9 cellular contexts compared by ENCODE assay signal in the genomic region with DNA sequence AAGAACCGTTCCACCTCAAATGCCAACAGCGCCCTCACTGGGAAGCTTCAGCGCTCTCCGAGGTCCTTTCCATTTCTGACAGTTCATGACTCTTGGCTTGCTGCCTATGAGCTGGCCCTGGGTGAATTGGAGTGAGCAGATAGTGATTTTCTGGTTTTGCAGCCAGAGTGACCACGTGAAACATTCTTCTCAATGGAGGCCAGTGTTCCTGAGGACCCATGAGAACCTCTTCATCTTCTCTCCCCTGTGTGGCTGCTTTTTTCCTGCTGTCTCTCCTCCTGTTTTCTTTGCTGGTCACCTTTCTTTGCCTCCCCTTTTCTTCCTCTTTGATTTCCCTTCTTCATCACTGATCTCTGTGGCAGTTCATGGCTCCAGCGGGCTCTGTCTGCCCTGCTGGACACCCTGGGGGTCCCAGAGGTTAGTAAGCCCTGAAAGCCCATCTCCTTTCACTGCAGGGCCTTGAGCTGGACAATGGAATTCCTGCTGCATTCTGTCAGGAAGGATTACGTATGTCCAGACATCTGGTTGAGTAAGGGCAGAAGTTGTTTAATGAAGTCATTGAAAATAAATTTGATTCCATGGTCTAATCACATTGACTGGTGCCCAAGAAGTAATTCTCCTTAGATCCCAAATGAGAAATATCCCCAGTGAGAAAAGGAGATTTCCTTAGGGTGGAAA. TPM values are rescaled to one million over a fixed set of nuclear protein-coding genes. Genes with fewer than 3 reads are reported as not detected.
A peak's percentile ranks its signal among the peaks of the same experiment; 100 is the strongest.
DNase-seq lines count a peak whose midpoint lies in the region; ATAC-seq and TF ChIP-seq lines count a peak whose summit lies in the region.
"Had no signal": no experiment of that assay in that cellular context is flagged by ENCODE, and none has a peak within 500 bp of the region (broad histone marks: within the 10 kb centered on the region; RNA-seq: fewer than 3 reads in every experiment).

No MANE protein-coding gene starts in this region.

- TF ChIP-seq POLR2A in ovary (IDR thresholded peaks at IDR 0.05), result no peak

- DNase-seq in SK-MEL-5 (ENCODE audit: low read depth, low spot score) (peak; percentile 28), fibroblast of pulmonary artery (ENCODE audit: low read depth) (peak; percentile 69), progenitor cell of endocrine pancreas (ENCODE audit: low spot score, unreplicated experiment) (no peak), ovary (no peak)
- DNase-seq: stimulated activated CD4-positive, alpha-beta T cell treated with anti-CD3 and anti-CD28 coated beads, Interleukin-12 subunit alpha, Interleukin-12 subunit beta, amount 100 ng/mL, for 4 hours; T1000 had no signal

- peak overlapping the region; percentile 10 for H3K27ac Mint-ChIP-seq in progenitor cell of endocrine pancreas

- ATAC-seq in GM19035 (IDR thresholded peaks at IDR 0.05; ENCODE audit: unreplicated experiment) (peak; percentile 12), GM19467 (IDR thresholded peaks at IDR 0.05; ENCODE audit: unreplicated experiment) (no peak), GM21360 (IDR thresholded peaks at IDR 0.05; ENCODE audit: unreplicated experiment) (no peak)

- H3K27me3 Mint-ChIP-seq in progenitor cell of endocrine pancreas, result no peaks in the 10 kb centered on the region

- H3K4me3 Mint-ChIP-seq in progenitor cell of endocrine pancreas (ENCODE audit: low read depth), result no peak overlapping the region

- H3K36me3 ChIP-seq in ovary, result no peaks in the 10 kb centered on the region

- in situ Hi-C loops in SK-MEL-5 (cut with HindIII; ENCODE audit: low pct_unique_long_range_greater_than_20kb, low sequenced_read_pairs), result no loop called here

- H3K27ac ChIP-seq in ovary, result no peak overlapping the region

- no peaks in the 10 kb centered on the region for H3K27me3 ChIP-seq in ovary

- H3K9me3 Mint-ChIP-seq in progenitor cell of endocrine pancreas (ENCODE audit: low read depth), result no peaks in the 10 kb centered on the region

- WGBS in ovary, 3 donors, result 82 to 93% (median 89%) methylated on average over 7 of the region's 7 CpGs

- no peaks in the 10 kb centered on the region for H3K9me3 ChIP-seq in ovary

- no peaks in the 10 kb centered on the region for H3K4me1 Mint-ChIP-seq in progenitor cell of endocrine pancreas (ENCODE audit: low read depth)

- intact Hi-C loops in ovary (cut with DNase I), result loop anchor here in 1 of 4 donors (5.0 kb wide), 1 partner anchor 1312 kb away; no protein-coding TSS in a partner anchor

- TF ChIP-seq EP300 in ovary (IDR thresholded peaks at IDR 0.05), result no peak

- H3K4me1 ChIP-seq in ovary (ENCODE audit: insufficient read depth), result no peaks in the 10 kb centered on the region

- TF ChIP-seq CTCF in fibroblast of pulmonary artery (IDR thresholded peaks at IDR 0.05; ENCODE audit: low read length, missing control alignments) (no peak), progenitor cell of endocrine pancreas (IDR thresholded peaks at IDR 0.05; ENCODE audit: unreplicated experiment) (no peak), ovary (IDR thresholded peaks at IDR 0.05) (no peak)

- H3K4me3 ChIP-seq in fibroblast of pulmonary artery (replicated peaks; ENCODE audit: low read depth, low read length) (no peak overlapping the region), ovary (no peak overlapping the region)

- H3K36me3 Mint-ChIP-seq in progenitor cell of endocrine pancreas (ENCODE audit: insufficient read depth), result peaks cover 7% of the 10 kb centered on the region

RNA-seq across cellular contexts. Expression of gene VASH2, which starts 29.9 kb away (rescaled TPM):
- 0.69 and 2.1 TPM in 2 replicates for total RNA-seq in SK-MEL-5 (2014; rRNA removed; shearing (Covaris generic))
- 2.8 and 2.9 TPM in 2 replicates for polyA plus RNA-seq in SK-MEL-5 (2015; cell fraction: cytosol; rRNA removed)
- 2.2 and 3.6 TPM in 2 replicates for polyA plus RNA-seq in SK-MEL-5 (2015; cell fraction: nucleus; rRNA removed)
- total RNA-seq in progenitor cell of endocrine pancreas, result 15.8 and 17.8 TPM in 2 replicates
- total RNA-seq in ovary, result 1 to 10 TPM in 3 of 7 donors, under 1 TPM in 4; 0.28 to 2.1 (median 0.83) TPM
- polyA plus RNA-seq in ovary, result 1 to 10 TPM in 1 of 2 donors, under 1 TPM in 1; 0.74 to 1.6 TPM

RNA-seq across cellular contexts. Expression of gene ANGEL2, which starts 35.4 kb away (rescaled TPM):
- total RNA-seq in SK-MEL-5 (2014; rRNA removed; shearing (Covaris generic)), result 45.5 and 46.2 TPM in 2 replicates
- polyA plus RNA-seq in SK-MEL-5 (2015; cell fraction: cytosol; rRNA removed), result 19.5 and 28.2 TPM in 2 replicates
- polyA plus RNA-seq in SK-MEL-5 (2015; cell fraction: nucleus; rRNA removed), result 39.5 and 51.5 TPM in 2 replicates
- 50.3 and 50.6 TPM in 2 replicates for total RNA-seq in progenitor cell of endocrine pancreas
- total RNA-seq in ovary, result 10 to 100 TPM; 29.9 to 51.3 (median 41.4) TPM
- 10 to 100 TPM; 18.3 to 19.1 TPM for polyA plus RNA-seq in ovary

Comparison
In these comparisons a context has a peak if more than half of its experiments do, and no peak if none do; other contexts are left out.
1. DNase-seq: peak in SK-MEL-5 (single experiment) and fibroblast of pulmonary artery (single experiment); none in progenitor cell of endocrine pancreas (single experiment) and ovary (0 of 5).